8 cellular contexts compared by ENCODE assay signal in genomic region chr10:69639291-69640195, GRCh38. TPM values are rescaled to one million over a fixed set of nuclear protein-coding genes. Genes with fewer than 3 reads are reported as not detected.
DNase-seq lines count a peak whose midpoint lies in the region.

No MANE protein-coding gene starts in this region.

- peaks cover 2% of the 10 kb centered on the region for H3K27me3 ChIP-seq in effector memory CD4-positive, alpha-beta T cell (replicated peaks; ENCODE audit: control insufficient read depth, insufficient read depth, low read length, poor library complexity, severe bottlenecking)

- no peaks in the 10 kb centered on the region for H3K36me3 ChIP-seq in effector memory CD4-positive, alpha-beta T cell (ENCODE audit: control insufficient read depth, insufficient read depth, low read length)

- no peaks in the 10 kb centered on the region for H3K9me3 ChIP-seq in effector memory CD4-positive, alpha-beta T cell (ENCODE audit: control insufficient read depth, low read length)

- no peaks in the 10 kb centered on the region for H3K4me1 Mint-ChIP-seq in activated CD4-positive, alpha-beta memory T cell treated with anti-CD3 and anti-CD28 coated beads, Interleukin-2, amount 10 ng/mL, durations not matched to agents 7 days and 5 days

- H3K9me3 Mint-ChIP-seq in activated CD4-positive, alpha-beta memory T cell treated with anti-CD3 and anti-CD28 coated beads, Interleukin-2, amount 10 ng/mL, durations not matched to agents 7 days and 5 days = no peaks in the 10 kb centered on the region

- H3K27ac ChIP-seq in effector memory CD4-positive, alpha-beta T cell (ENCODE audit: insufficient read depth, low read length, poor library complexity, severe bottlenecking) = no peak overlapping the region

- H3K4me3 Mint-ChIP-seq in activated CD4-positive, alpha-beta memory T cell treated with anti-CD3 and anti-CD28 coated beads, Interleukin-2, amount 10 ng/mL, durations not matched to agents 7 days and 5 days = no peak overlapping the region

- H3K27ac Mint-ChIP-seq in activated CD4-positive, alpha-beta memory T cell treated with anti-CD3 and anti-CD28 coated beads, Interleukin-2, amount 10 ng/mL, durations not matched to agents 7 days and 5 days = no peak overlapping the region

- H3K4me3 ChIP-seq in effector memory CD4-positive, alpha-beta T cell (ENCODE audit: insufficient read depth, low read depth, low read length, poor library complexity, severe bottlenecking) = no peak overlapping the region

- H3K4me1 ChIP-seq in effector memory CD4-positive, alpha-beta T cell (ENCODE audit: control insufficient read depth, insufficient read depth, low read length, poor library complexity, severe bottlenecking) = no peaks in the 10 kb centered on the region

- CTCF ChIA-PET in activated CD4-positive, alpha-beta memory T cell treated with anti-CD3 and anti-CD28 coated beads, Interleukin-2, amount 10 ng/mL, durations not matched to agents 7 days and 5 days (lab: Charles Lee) = interaction anchor here (0.6 to 9.2 kb wide), 5 partner anchors 11 to 236 kb away, joined by 3 to 182 read pairs (median 5); no protein-coding TSS in a partner anchor

- DNase-seq in NK-92 treated with Interleukin-12 subunit alpha and Interleukin-12 subunit beta, amount 100 ng/mL, for 24 hours (lab: John Stamatoyannopoulos, UW) = peak; percentile 4
- DNase-seq in NK-92 (lab: John Stamatoyannopoulos, UW; ENCODE audit: unreplicated experiment) (no peak), NCI-H226 (peak; percentile 14), medulla oblongata (ENCODE audit: extremely low spot score) (peak; percentile 86), NCI-H446 treated with DMSO at 0.1 percent for 48 hours (lab: John Stamatoyannopoulos, UW) (no peak)
- peak; percentile 70 for DNase-seq in activated CD4-positive, alpha-beta memory T cell treated with anti-CD3 and anti-CD28 coated beads, Interleukin-2, amount 10 ng/mL, durations not matched to agents 7 days and 5 days
- peak; percentile 45 to 64 (median 51) for DNase-seq in effector memory CD4-positive, alpha-beta T cell
- peak; percentile 14 for DNase-seq in stimulated activated CD8-positive, alpha-beta memory T cell treated with anti-CD3 and anti-CD28 coated beads, Interleukin-12 subunit alpha, Interleukin-12 subunit beta, amount 100 ng/mL, for 4 hours (ENCODE audit: low read depth)

- no peaks in the 10 kb centered on the region for H3K36me3 Mint-ChIP-seq in activated CD4-positive, alpha-beta memory T cell treated with anti-CD3 and anti-CD28 coated beads, Interleukin-2, amount 10 ng/mL, durations not matched to agents 7 days and 5 days (ENCODE audit: low read depth)

- no peaks in the 10 kb centered on the region for H3K27me3 Mint-ChIP-seq in activated CD4-positive, alpha-beta memory T cell treated with anti-CD3 and anti-CD28 coated beads, Interleukin-2, amount 10 ng/mL, durations not matched to agents 7 days and 5 days

- POLR2A ChIA-PET in activated CD4-positive, alpha-beta memory T cell treated with anti-CD3 and anti-CD28 coated beads, Interleukin-2, amount 10 ng/mL, durations not matched to agents 7 days and 5 days (lab: Charles Lee) = interaction anchor here (0.7 kb wide), 1 partner anchor 413 kb away, joined by 3 read pairs; no protein-coding TSS in a partner anchor

RNA-seq across cellular contexts. Expression of gene FAM241B, which starts 9.5 kb away (rescaled TPM):
- 1 to 10 TPM; 2.7 to 3.2 TPM for total RNA-seq in activated CD4-positive, alpha-beta memory T cell treated with anti-CD3 and anti-CD28 coated beads, Interleukin-2, amount 10 ng/mL, durations not matched to agents 7 days and 5 days

Comparison
In these comparisons a context has a peak if more than half of its experiments do, and no peak if none do; other contexts are left out.
1. DNase-seq: peak in NK-92 treated with Interleukin-12 subunit alpha and Interleukin-12 subunit beta, amount 100 ng/mL, for 24 hours (single experiment), NCI-H226 (single experiment), activated CD4-positive, alpha-beta memory T cell treated with anti-CD3 and anti-CD28 coated beads, Interleukin-2, amount 10 ng/mL, durations not matched to agents 7 days and 5 days (single experiment), effector memory CD4-positive, alpha-beta T cell (3 of 3), medulla oblongata (single experiment) and stimulated activated CD8-positive, alpha-beta memory T cell treated with anti-CD3 and anti-CD28 coated beads, Interleukin-12 subunit alpha, Interleukin-12 subunit beta, amount 100 ng/mL, for 4 hours (single experiment); none in NK-92 (single experiment) and NCI-H446 treated with DMSO at 0.1 percent for 48 hours (single experiment).